ENCODE assay signal across 8 cellular contexts in the genomic region with DNA sequence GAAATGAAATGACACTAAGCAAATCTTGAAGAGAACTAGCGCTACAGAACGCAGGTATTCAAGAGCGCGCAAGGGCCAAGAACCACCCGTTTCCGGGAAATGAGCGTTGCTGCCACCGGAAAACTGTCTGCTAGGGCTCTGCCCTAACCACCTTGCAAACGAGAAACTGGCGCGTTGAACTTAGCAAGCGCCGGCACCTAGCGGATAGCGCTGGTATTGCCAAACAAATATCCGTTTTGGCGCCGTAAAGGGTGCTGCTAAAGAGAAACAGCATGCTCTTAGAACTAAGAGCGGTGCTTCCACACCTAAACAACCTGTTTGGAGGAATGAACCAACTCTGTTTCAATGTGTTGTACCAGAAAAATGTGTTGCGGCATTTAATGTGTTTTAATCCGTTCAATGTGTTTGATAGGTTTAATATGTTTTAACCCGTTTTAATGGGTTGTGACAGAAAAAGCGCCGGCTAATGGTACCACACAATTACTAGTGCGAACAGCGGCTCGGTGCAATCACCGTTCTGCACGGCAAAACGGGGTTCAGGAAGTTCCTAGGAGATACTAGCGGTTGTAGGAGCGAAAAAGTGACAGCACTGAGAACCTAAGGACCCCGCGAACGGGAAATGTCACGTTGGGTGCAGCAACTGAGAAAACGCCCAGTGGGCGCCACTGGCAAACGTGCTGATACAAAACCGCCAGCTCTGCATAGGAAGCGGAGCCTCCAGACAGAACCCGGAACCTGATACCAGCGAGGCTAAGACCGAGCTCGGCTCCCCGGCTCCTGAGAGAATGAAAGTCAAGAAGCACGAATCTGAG. TPM values are rescaled to one million over a fixed set of nuclear protein-coding genes. Genes with fewer than 3 reads are reported as not detected.
DNase-seq lines count a peak whose midpoint lies in the region; ATAC-seq and TF ChIP-seq lines count a peak whose summit lies in the region.

A gene with protein sequence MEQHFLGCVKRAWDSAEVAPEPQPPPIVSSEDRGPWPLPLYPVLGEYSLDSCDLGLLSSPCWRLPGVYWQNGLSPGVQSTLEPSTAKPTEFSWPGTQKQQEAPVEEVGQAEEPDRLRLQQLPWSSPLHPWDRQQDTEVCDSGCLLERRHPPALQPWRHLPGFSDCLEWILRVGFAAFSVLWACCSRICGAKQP (minus strand): TSS at position 33 of the 812 bp plus-strand sequence. CDS start 273 bp downstream, outside the sequence.

- peaks cover 31% of the 10 kb centered on the region for H3K4me1 ChIP-seq in psoas muscle
- no peaks in the 10 kb centered on the region for H3K4me1 ChIP-seq in aorta (ENCODE audit: control insufficient read depth in 1 of 2, insufficient read depth in 2 of 2, low read length in 2 of 2)

- peaks cover 3% of the 10 kb centered on the region for H3K36me3 Mint-ChIP-seq in activated naive CD8-positive, alpha-beta T cell treated with anti-CD3 and anti-CD28 coated beads, Interleukin-2, amount 50 U/mL, for 24 hours (ENCODE audit: low read depth)

- no peaks in the 10 kb centered on the region for H3K27me3 Mint-ChIP-seq in activated naive CD8-positive, alpha-beta T cell treated with anti-CD3 and anti-CD28 coated beads, Interleukin-2, amount 50 U/mL, for 24 hours

- H3K9me3 ChIP-seq in psoas muscle (no peaks in the 10 kb centered on the region), aorta (ENCODE audit: control insufficient read depth, low read length) (no peaks in the 10 kb centered on the region)

- 2 to 3% (median 2%) methylated on average over 47 of the region's 47 CpGs for WGBS in psoas muscle, 3 donors
- WGBS in aorta, 2 donors = 12 to 13% methylated on average over 47 of the region's 47 CpGs

- H3K9me3 Mint-ChIP-seq in activated naive CD8-positive, alpha-beta T cell treated with anti-CD3 and anti-CD28 coated beads, Interleukin-2, amount 50 U/mL, for 24 hours = no peaks in the 10 kb centered on the region

- H3K4me1 Mint-ChIP-seq in activated naive CD8-positive, alpha-beta T cell treated with anti-CD3 and anti-CD28 coated beads, Interleukin-2, amount 50 U/mL, for 24 hours = peaks cover 59% of the 10 kb centered on the region

- H3K27me3 ChIP-seq in psoas muscle (ENCODE audit: insufficient read depth in 3 of 3, low read length in 2 of 3) = no peaks in the 10 kb centered on the region
- no peaks in the 10 kb centered on the region for H3K27me3 ChIP-seq in aorta (ENCODE audit: control insufficient read depth in 1 of 2, insufficient read depth in 2 of 2, low read length in 1 of 2)

- peak; percentile 63 for ATAC-seq in HG02798 (IDR thresholded peaks at IDR 0.05; ENCODE audit: poor library complexity, unreplicated experiment)
- ATAC-seq in activated naive CD8-positive, alpha-beta T cell treated with anti-CD3 and anti-CD28 coated beads, Interleukin-2, amount 50 U/mL, for 24 hours = peak; percentile 58
- ATAC-seq in left cardiac atrium = peak; percentile 58 to 64
- ATAC-seq in psoas muscle = peak; percentile 62 to 69 (median 67)
- ATAC-seq in aorta (ENCODE audit: low FRiP score) = peak; percentile 82

- peak within 1 kb of the TSS; percentile 95 for H3K27ac Mint-ChIP-seq in activated naive CD8-positive, alpha-beta T cell treated with anti-CD3 and anti-CD28 coated beads, Interleukin-2, amount 50 U/mL, for 24 hours

- peak within 1 kb of the TSS; percentile 75 for H3K4me3 ChIP-seq in psoas muscle
- H3K4me3 ChIP-seq in aorta (ENCODE audit: low read length in 2 of 2) = peak within 1 kb of the TSS; percentile 36 to 46

- intact Hi-C loops in left cardiac atrium (cut with DNase I) = loop anchor here (2.0 to 5.0 kb wide), 4 partner anchors 33 to 133 kb away; no protein-coding TSS in a partner anchor
- intact Hi-C loops in psoas muscle (cut with DNase I) = loop anchor here in 1 of 2 donors (2.0 to 5.0 kb wide), 4 partner anchors 33 to 132 kb away; no protein-coding TSS in a partner anchor
- intact Hi-C loops in aorta (cut with DNase I) = loop anchor here (2.0 to 10.0 kb wide), 3 partner anchors 46 to 96 kb away; no protein-coding TSS in a partner anchor

- TF ChIP-seq CTCF in GM12874 (IDR thresholded peaks at IDR 0.05; ENCODE audit: insufficient read depth, low read depth, low read length) (peak; percentile 82), psoas muscle (IDR thresholded peaks at IDR 0.05) (peak; percentile 87)

- H3K36me3 ChIP-seq in psoas muscle (ENCODE audit: insufficient read depth in 1 of 2, low read depth in 1 of 2) = no peaks in the 10 kb centered on the region
- no peaks in the 10 kb centered on the region for H3K36me3 ChIP-seq in aorta (ENCODE audit: control insufficient read depth in 1 of 2, insufficient read depth in 2 of 2, low read length in 1 of 2)

- H3K4me3 Mint-ChIP-seq in activated naive CD8-positive, alpha-beta T cell treated with anti-CD3 and anti-CD28 coated beads, Interleukin-2, amount 50 U/mL, for 24 hours = peak within 1 kb of the TSS; percentile 87

- H3K27ac ChIP-seq in psoas muscle (peak within 1 kb of the TSS; percentile 96), aorta (ENCODE audit: low read depth in 1 of 2, low read length in 2 of 2) (peak within 1 kb of the TSS; percentile 12 to 50)

- DNase-seq in NCI-H1436 (lab: John Stamatoyannopoulos, UW) = peak; percentile 92
- DNase-seq in SW 1271 (lab: John Stamatoyannopoulos, UW) = peak; percentile 96 to 97
- peak; percentile 88 for DNase-seq in activated naive CD8-positive, alpha-beta T cell treated with anti-CD3 and anti-CD28 coated beads, Interleukin-2, amount 50 U/mL, for 24 hours
- peak; percentile 87 for DNase-seq in left cardiac atrium
- DNase-seq in psoas muscle = peak; percentile 85 to 92
- peak; percentile 89 to 92 for DNase-seq in aorta

RNA-seq across cellular contexts. Expression of the gene that starts here (rescaled TPM):
- 1 to 10 TPM; 1.6 to 1.9 TPM for total RNA-seq in left cardiac atrium
- 1 to 10 TPM in 1 of 4 donors, under 1 TPM in 3; 0.46 to 1.6 (median 0.78) TPM for total RNA-seq in psoas muscle
- 1 to 10 TPM in 2 of 3 donors, under 1 TPM in 1; 0.66 to 2.7 (median 1.8) TPM for polyA plus RNA-seq in psoas muscle
- total RNA-seq in aorta = 1 to 10 TPM; 2.7 to 6.4 TPM
- polyA plus RNA-seq in aorta = 1 to 10 TPM in 1 of 2 donors, under 1 TPM in 1; 0.38 to 3.6 TPM

Comparison
In these comparisons a context has a peak if more than half of its experiments do, and no peak if none do; other contexts are left out.
1. Peak in every context shown above with its lines: DNase-seq, ATAC-seq, H3K4me3 ChIP-seq and H3K27ac ChIP-seq.